ENCODE assay signal across 6 cellular contexts in genomic region chr17:852850-853249, GRCh38.
DNase-seq lines count a peak whose midpoint lies in the region; ATAC-seq and TF ChIP-seq lines count a peak whose summit lies in the region.
"Not testable (repeated sequence)": the region's sequence is repeated elsewhere in the genome, so short reads cannot be mapped to it uniquely, and the experiment has no call there.

No MANE protein-coding gene starts in this region.

- H3K9me3 ChIP-seq in BLaER1; HUES48 (ENCODE audit: control insufficient read depth, insufficient read depth, low read length); psoas muscle; smooth muscle cell (replicated peaks; ENCODE audit: low read depth): not testable (repeated sequence)

- H3K27ac ChIP-seq in BLaER1 (peak overlapping the region; percentile 99), HUES48 (ENCODE audit: low read depth, low read length) (peak overlapping the region; percentile 26), psoas muscle (peak overlapping the region; percentile 97), smooth muscle cell (ENCODE audit: low read depth) (peak overlapping the region; percentile 91)

- not testable (repeated sequence) for DNase-seq in glutamatergic neuron; mesothelial cell of epicardium (ENCODE audit: low spot score in 2 of 2, unreplicated experiment in 2 of 2); smooth muscle cell (lab: John Stamatoyannopoulos, UW; ENCODE audit: unreplicated experiment)
- peak in 1 of 2 donors; percentile 28 for DNase-seq in psoas muscle

- H3K4me2 ChIP-seq in BLaER1 (peak overlapping the region; percentile 99), smooth muscle cell (peak overlapping the region; percentile 81)

- H3K4me1 ChIP-seq in BLaER1 = peaks cover 62% of the 10 kb centered on the region
- H3K4me1 ChIP-seq in HUES48 (ENCODE audit: control insufficient read depth, insufficient read depth, low read length) = peaks cover 26% of the 10 kb centered on the region
- H3K4me1 ChIP-seq in psoas muscle = peaks cover 38% of the 10 kb centered on the region
- peaks cover 30% of the 10 kb centered on the region for H3K4me1 ChIP-seq in smooth muscle cell (ENCODE audit: low read depth)

- H3K27ac Mint-ChIP-seq in glutamatergic neuron (ENCODE audit: unreplicated experiment) = peak overlapping the region; percentile 83
- peak overlapping the region; percentile 59 for H3K27ac Mint-ChIP-seq in mesothelial cell of epicardium

- peak overlapping the region; percentile 77 for H3K4me3 ChIP-seq in BLaER1
- H3K4me3 ChIP-seq in HUES48 (ENCODE audit: low read depth, low read length); psoas muscle; smooth muscle cell: not testable (repeated sequence)

- not testable (repeated sequence) for ATAC-seq in psoas muscle

- peaks cover 14% of the 10 kb centered on the region for H3K9me3 Mint-ChIP-seq in glutamatergic neuron (ENCODE audit: unreplicated experiment)
- not testable (repeated sequence) for H3K9me3 Mint-ChIP-seq in mesothelial cell of epicardium

- H3K9ac ChIP-seq in BLaER1 = peak overlapping the region; percentile 99
- H3K9ac ChIP-seq in HUES48 (ENCODE audit: low read depth, low read length); smooth muscle cell (ENCODE audit: low read depth): not testable (repeated sequence)

- not testable (repeated sequence) for H3K4me3 Mint-ChIP-seq in glutamatergic neuron (ENCODE audit: unreplicated experiment); mesothelial cell of epicardium

- H3K36me3 ChIP-seq in BLaER1 = peaks cover 34% of the 10 kb centered on the region
- not testable (repeated sequence) for H3K36me3 ChIP-seq in HUES48 (ENCODE audit: control insufficient read depth, insufficient read depth, low read length); psoas muscle (ENCODE audit: insufficient read depth in 1 of 2, low read depth in 1 of 2); smooth muscle cell (ENCODE audit: low read depth)

- intact Hi-C loops in psoas muscle (cut with DNase I) = not testable (repeated sequence)

- H3K27me3 ChIP-seq in BLaER1; HUES48 (ENCODE audit: control insufficient read depth, insufficient read depth, low read length); psoas muscle (ENCODE audit: insufficient read depth in 3 of 3, low read length in 2 of 3); smooth muscle cell (ENCODE audit: low read depth): not testable (repeated sequence)

- H3K4me1 Mint-ChIP-seq in glutamatergic neuron (ENCODE audit: low read depth, unreplicated experiment) (peaks cover 46% of the 10 kb centered on the region), mesothelial cell of epicardium (peaks cover 31% of the 10 kb centered on the region)

- not testable (repeated sequence) for H3K36me3 Mint-ChIP-seq in glutamatergic neuron (ENCODE audit: unreplicated experiment); mesothelial cell of epicardium

- H2AFZ ChIP-seq in smooth muscle cell (ENCODE audit: low read depth) = not testable (repeated sequence)

- 97 to 98% (median 97%) methylated on average over 9 of the region's 9 CpGs for WGBS in psoas muscle, 3 donors
- WGBS in smooth muscle cell (ENCODE audit: low lambda C conversion rate) = 95% methylated on average over 9 of the region's 9 CpGs

- not testable (repeated sequence) for H3K27me3 Mint-ChIP-seq in glutamatergic neuron (ENCODE audit: unreplicated experiment); mesothelial cell of epicardium (ENCODE audit: low read depth)

- TF ChIP-seq CTCF in glutamatergic neuron (IDR thresholded peaks at IDR 0.05; ENCODE audit: partially characterized antibody, unreplicated experiment); mesothelial cell of epicardium (IDR thresholded peaks at IDR 0.05; ENCODE audit: unreplicated experiment); psoas muscle (IDR thresholded peaks at IDR 0.05); smooth muscle cell (IDR thresholded peaks at IDR 0.05; ENCODE audit: borderline replicate concordance, insufficient read depth, poor library complexity, severe bottlenecking): not testable (repeated sequence)

- peaks cover 18% of the 10 kb centered on the region for H3F3A ChIP-seq in smooth muscle cell (ENCODE audit: low read depth)

- peaks cover 80% of the 10 kb centered on the region for H3K79me2 ChIP-seq in smooth muscle cell (ENCODE audit: low read depth)

- H4K20me1 ChIP-seq in BLaER1 = not testable (repeated sequence)
- peaks cover 96% of the 10 kb centered on the region for H4K20me1 ChIP-seq in smooth muscle cell (ENCODE audit: low read depth)

Comparison
In these comparisons a context has a peak if more than half of its experiments do, and no peak if none do; other contexts are left out.
1. H3K27ac ChIP-seq: peak in every context shown above with its lines; median percentile 99 in BLaER1; 97 in psoas muscle; 91 in smooth muscle cell; 26 in HUES48.